Comparison of ENCODE assay signal across 1 cellular context in the genomic region with DNA sequence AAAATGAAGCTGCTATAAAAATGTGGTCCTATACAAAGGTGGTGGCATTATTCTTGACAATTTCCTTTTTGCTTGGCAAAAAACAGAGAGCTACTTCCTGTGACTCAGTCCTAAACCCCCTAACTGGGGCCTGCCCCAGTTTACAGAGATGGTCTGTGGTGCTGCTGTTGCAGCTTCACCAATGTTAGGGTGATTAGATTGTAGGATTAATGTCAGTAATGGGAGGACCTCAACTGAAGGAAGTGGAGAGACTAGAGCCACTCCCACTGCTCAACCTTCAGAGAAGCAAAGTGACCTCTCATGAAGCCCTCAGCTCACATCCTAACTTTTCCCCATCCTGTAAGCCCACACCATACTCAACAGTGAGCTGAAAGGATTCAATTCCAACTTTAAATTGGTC.
TF ChIP-seq lines count a peak whose summit lies in the region.

No MANE protein-coding gene starts in this region.

TF ChIP-seq in WTC11, 78 proteins besides CTCF, POLR2A, EP300 and RAD21 (continued from another document):
- no peak for TF ChIP-seq PREB (CRISPR knock-in tag; IDR thresholded peaks at IDR 0.05; ENCODE audit: borderline replicate concordance)
- TF ChIP-seq GABPB1 (CRISPR knock-in tag; IDR thresholded peaks at IDR 0.05) = no peak
- TF ChIP-seq TEAD4 (CRISPR knock-in tag; IDR thresholded peaks at IDR 0.05) = no peak
- TF ChIP-seq, protein P1, sequence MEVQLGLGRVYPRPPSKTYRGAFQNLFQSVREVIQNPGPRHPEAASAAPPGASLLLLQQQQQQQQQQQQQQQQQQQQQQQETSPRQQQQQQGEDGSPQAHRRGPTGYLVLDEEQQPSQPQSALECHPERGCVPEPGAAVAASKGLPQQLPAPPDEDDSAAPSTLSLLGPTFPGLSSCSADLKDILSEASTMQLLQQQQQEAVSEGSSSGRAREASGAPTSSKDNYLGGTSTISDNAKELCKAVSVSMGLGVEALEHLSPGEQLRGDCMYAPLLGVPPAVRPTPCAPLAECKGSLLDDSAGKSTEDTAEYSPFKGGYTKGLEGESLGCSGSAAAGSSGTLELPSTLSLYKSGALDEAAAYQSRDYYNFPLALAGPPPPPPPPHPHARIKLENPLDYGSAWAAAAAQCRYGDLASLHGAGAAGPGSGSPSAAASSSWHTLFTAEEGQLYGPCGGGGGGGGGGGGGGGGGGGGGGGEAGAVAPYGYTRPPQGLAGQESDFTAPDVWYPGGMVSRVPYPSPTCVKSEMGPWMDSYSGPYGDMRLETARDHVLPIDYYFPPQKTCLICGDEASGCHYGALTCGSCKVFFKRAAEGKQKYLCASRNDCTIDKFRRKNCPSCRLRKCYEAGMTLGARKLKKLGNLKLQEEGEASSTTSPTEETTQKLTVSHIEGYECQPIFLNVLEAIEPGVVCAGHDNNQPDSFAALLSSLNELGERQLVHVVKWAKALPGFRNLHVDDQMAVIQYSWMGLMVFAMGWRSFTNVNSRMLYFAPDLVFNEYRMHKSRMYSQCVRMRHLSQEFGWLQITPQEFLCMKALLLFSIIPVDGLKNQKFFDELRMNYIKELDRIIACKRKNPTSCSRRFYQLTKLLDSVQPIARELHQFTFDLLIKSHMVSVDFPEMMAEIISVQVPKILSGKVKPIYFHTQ (CRISPR knock-in tag; IDR thresholded peaks at IDR 0.05) = no peak
- TF ChIP-seq, protein P2, sequence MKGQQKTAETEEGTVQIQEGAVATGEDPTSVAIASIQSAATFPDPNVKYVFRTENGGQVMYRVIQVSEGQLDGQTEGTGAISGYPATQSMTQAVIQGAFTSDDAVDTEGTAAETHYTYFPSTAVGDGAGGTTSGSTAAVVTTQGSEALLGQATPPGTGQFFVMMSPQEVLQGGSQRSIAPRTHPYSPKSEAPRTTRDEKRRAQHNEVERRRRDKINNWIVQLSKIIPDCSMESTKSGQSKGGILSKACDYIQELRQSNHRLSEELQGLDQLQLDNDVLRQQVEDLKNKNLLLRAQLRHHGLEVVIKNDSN (CRISPR knock-in tag; IDR thresholded peaks at IDR 0.05) = no peak
- TF ChIP-seq FOXP4 (CRISPR knock-in tag; IDR thresholded peaks at IDR 0.05) = no peak
- TF ChIP-seq CDX4 (CRISPR knock-in tag; IDR thresholded peaks at IDR 0.05; ENCODE audit: borderline replicate concordance) = no peak
- TF ChIP-seq CREB1 (CRISPR knock-in tag; IDR thresholded peaks at IDR 0.05) = no peak
- no peak for TF ChIP-seq ZNF317 (CRISPR knock-in tag; IDR thresholded peaks at IDR 0.05; ENCODE audit: borderline replicate concordance, low read depth)
- TF ChIP-seq ZNF423 (CRISPR knock-in tag; IDR thresholded peaks at IDR 0.05) = no peak
